Comparison of ENCODE assay signal across 1 cellular context in genomic region chr1:160099716-160100375, GRCh38.
TF ChIP-seq lines count a peak whose summit lies in the region.

No MANE protein-coding gene starts in this region.

TF ChIP-seq in GM23338, 12 proteins besides CTCF, POLR2A, EP300 and RAD21 (continued from another document):
- TF ChIP-seq, protein P1, sequence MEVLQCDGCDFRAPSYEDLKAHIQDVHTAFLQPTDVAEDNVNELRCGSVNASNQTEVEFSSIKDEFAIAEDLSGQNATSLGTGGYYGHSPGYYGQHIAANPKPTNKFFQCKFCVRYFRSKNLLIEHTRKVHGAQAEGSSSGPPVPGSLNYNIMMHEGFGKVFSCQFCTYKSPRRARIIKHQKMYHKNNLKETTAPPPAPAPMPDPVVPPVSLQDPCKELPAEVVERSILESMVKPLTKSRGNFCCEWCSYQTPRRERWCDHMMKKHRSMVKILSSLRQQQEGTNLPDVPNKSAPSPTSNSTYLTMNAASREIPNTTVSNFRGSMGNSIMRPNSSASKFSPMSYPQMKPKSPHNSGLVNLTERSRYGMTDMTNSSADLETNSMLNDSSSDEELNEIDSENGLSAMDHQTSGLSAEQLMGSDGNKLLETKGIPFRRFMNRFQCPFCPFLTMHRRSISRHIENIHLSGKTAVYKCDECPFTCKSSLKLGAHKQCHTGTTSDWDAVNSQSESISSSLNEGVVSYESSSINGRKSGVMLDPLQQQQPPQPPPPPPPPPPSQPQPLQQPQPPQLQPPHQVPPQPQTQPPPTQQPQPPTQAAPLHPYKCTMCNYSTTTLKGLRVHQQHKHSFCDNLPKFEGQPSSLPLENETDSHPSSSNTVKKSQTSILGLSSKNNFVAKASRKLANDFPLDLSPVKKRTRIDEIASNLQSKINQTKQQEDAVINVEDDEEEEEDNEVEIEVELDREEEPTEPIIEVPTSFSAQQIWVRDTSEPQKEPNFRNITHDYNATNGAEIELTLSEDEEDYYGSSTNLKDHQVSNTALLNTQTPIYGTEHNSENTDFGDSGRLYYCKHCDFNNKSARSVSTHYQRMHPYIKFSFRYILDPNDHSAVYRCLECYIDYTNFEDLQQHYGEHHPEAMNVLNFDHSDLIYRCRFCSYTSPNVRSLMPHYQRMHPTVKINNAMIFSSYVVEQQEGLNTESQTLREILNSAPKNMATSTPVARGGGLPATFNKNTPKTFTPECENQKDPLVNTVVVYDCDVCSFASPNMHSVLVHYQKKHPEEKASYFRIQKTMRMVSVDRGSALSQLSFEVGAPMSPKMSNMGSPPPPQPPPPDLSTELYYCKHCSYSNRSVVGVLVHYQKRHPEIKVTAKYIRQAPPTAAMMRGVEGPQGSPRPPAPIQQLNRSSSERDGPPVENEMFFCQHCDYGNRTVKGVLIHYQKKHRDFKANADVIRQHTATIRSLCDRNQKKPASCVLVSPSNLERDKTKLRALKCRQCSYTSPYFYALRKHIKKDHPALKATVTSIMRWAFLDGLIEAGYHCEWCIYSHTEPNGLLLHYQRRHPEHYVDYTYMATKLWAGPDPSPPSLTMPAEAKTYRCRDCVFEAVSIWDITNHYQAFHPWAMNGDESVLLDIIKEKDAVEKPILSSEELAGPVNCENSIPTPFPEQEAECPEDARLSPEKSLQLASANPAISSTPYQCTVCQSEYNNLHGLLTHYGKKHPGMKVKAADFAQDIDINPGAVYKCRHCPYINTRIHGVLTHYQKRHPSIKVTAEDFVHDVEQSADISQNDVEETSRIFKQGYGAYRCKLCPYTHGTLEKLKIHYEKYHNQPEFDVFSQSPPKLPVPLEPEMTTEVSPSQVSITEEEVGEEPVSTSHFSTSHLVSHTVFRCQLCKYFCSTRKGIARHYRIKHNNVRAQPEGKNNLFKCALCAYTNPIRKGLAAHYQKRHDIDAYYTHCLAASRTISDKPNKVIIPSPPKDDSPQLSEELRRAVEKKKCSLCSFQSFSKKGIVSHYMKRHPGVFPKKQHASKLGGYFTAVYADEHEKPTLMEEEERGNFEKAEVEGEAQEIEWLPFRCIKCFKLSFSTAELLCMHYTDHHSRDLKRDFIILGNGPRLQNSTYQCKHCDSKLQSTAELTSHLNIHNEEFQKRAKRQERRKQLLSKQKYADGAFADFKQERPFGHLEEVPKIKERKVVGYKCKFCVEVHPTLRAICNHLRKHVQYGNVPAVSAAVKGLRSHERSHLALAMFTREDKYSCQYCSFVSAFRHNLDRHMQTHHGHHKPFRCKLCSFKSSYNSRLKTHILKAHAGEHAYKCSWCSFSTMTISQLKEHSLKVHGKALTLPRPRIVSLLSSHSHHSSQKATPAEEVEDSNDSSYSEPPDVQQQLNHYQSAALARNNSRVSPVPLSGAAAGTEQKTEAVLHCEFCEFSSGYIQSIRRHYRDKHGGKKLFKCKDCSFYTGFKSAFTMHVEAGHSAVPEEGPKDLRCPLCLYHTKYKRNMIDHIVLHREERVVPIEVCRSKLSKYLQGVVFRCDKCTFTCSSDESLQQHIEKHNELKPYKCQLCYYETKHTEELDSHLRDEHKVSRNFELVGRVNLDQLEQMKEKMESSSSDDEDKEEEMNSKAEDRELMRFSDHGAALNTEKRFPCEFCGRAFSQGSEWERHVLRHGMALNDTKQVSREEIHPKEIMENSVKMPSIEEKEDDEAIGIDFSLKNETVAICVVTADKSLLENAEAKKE (CRISPR knock-in tag; IDR thresholded peaks at IDR 0.05) = no peak
- TF ChIP-seq NANOG (IDR thresholded peaks at IDR 0.05; ENCODE audit: borderline replicate concordance) (no peak), REST (IDR thresholded peaks at IDR 0.05; ENCODE audit: unreplicated experiment) (no peak), CREB1 (CRISPR knock-in tag; IDR thresholded peaks at IDR 0.05; ENCODE audit: low read depth) (no peak), STAT1 (IDR thresholded peaks at IDR 0.05; ENCODE audit: unreplicated experiment) (no peak), JUNB (IDR thresholded peaks at IDR 0.05; ENCODE audit: unreplicated experiment) (no peak), ZNF114 (CRISPR knock-in tag; IDR thresholded peaks at IDR 0.05) (no peak), ZNF331 (CRISPR knock-in tag; IDR thresholded peaks at IDR 0.05; ENCODE audit: low read depth) (no peak)
